In genomic region chr7:119026391-119026790, GRCh38 we compare ENCODE assay signal across 21 cellular contexts.
"Had no signal": no experiment of that assay in that cellular context is flagged by ENCODE, and none has a peak within 500 bp of the region (broad histone marks: within the 10 kb centered on the region; RNA-seq: fewer than 3 reads in every experiment).

No MANE protein-coding gene starts in this region.

- ATAC-seq: activated CD4-positive, alpha-beta T cell treated with anti-CD3 and anti-CD28 coated beads for 36 hours; activated CD8-positive, alpha-beta T cell treated with anti-CD3 and anti-CD28 coated beads for 36 hours; activated T-cell treated with anti-CD3 and anti-CD28 coated beads, Interleukin-2, amount 50 U/mL, for 72 hours; Panc1; Right ventricle myocardium inferior had no signal

- H3K4me1 Mint-ChIP-seq: activated CD4-positive, alpha-beta T cell treated with anti-CD3 and anti-CD28 coated beads for 36 hours; activated naive CD4-positive, alpha-beta T cell treated with anti-CD3 and anti-CD28 coated beads, Interleukin-2, amount 10 ng/mL, durations not matched to agents 7 days and 5 days; activated naive CD8-positive, alpha-beta T cell treated with anti-CD3 and anti-CD28 coated beads for 36 hours had no signal

- DNase-seq: activated CD4-positive, alpha-beta T cell treated with anti-CD3 and anti-CD28 coated beads for 36 hours; activated CD8-positive, alpha-beta memory T cell treated with anti-CD3 and anti-CD28 coated beads, Interleukin-2, amount 50 U/mL, for 4 hours; activated CD8-positive, alpha-beta T cell treated with anti-CD3 and anti-CD28 coated beads for 36 hours; activated gamma-delta T cell treated with Interleukin-2 at 50 U/mL for 16 hours; activated naive CD4-positive, alpha-beta T cell treated with anti-CD3 and anti-CD28 coated beads, Interleukin-2, amount 10 ng/mL, durations not matched to agents 7 days and 5 days; activated naive CD8-positive, alpha-beta T cell treated with anti-CD3 and anti-CD28 coated beads for 36 hours; activated T-cell treated with anti-CD3 and anti-CD28 coated beads, Interleukin-2, amount 50 U/mL, for 72 hours; brain microvascular endothelial cell; MM.1S; NCI-H1417; NCI-H2029 treated with DMSO at 0.1 percent for 48 hours; NCI-H526; NK-92 treated with Interleukin-12 subunit alpha and Interleukin-12 subunit beta, amount 100 ng/mL, for 24 hours; OCI-M1; RPMI8226; T-helper 1 cell; WERI-Rb-1 had no signal

- H3K36me3 ChIP-seq: brain microvascular endothelial cell, WERI-Rb-1 had no signal

- H3K27ac Mint-ChIP-seq: activated CD4-positive, alpha-beta T cell treated with anti-CD3 and anti-CD28 coated beads for 36 hours; activated CD8-positive, alpha-beta T cell treated with anti-CD3 and anti-CD28 coated beads for 36 hours; activated naive CD4-positive, alpha-beta T cell treated with anti-CD3 and anti-CD28 coated beads, Interleukin-2, amount 10 ng/mL, durations not matched to agents 7 days and 5 days; activated naive CD8-positive, alpha-beta T cell treated with anti-CD3 and anti-CD28 coated beads for 36 hours; activated T-cell treated with anti-CD3 and anti-CD28 coated beads, Interleukin-2, amount 50 U/mL, for 72 hours; activated T-helper 2 cell treated with anti-CD3 and anti-CD28 coated beads, Interferon-gamma antibody, Interleukin-2, Interleukin-4, amounts not matched to agents 10 μg/mL and 5 μg/mL and 100 μg/mL, durations not matched to agents 14 hours and 24 hours and 36 hours had no signal

- H3K27me3 ChIP-seq: brain microvascular endothelial cell had no signal

- H3K27ac ChIP-seq: brain microvascular endothelial cell, SK-N-MC, WERI-Rb-1 had no signal

- H3K27me3 Mint-ChIP-seq: activated CD4-positive, alpha-beta T cell treated with anti-CD3 and anti-CD28 coated beads for 36 hours; activated CD8-positive, alpha-beta T cell treated with anti-CD3 and anti-CD28 coated beads for 36 hours; activated naive CD4-positive, alpha-beta T cell treated with anti-CD3 and anti-CD28 coated beads, Interleukin-2, amount 10 ng/mL, durations not matched to agents 7 days and 5 days; activated naive CD8-positive, alpha-beta T cell treated with anti-CD3 and anti-CD28 coated beads for 36 hours had no signal

- H3K4me3 ChIP-seq: SK-N-MC had no signal

- H3K4me3 Mint-ChIP-seq: activated CD4-positive, alpha-beta T cell treated with anti-CD3 and anti-CD28 coated beads for 36 hours; activated CD8-positive, alpha-beta T cell treated with anti-CD3 and anti-CD28 coated beads for 36 hours; activated naive CD4-positive, alpha-beta T cell treated with anti-CD3 and anti-CD28 coated beads, Interleukin-2, amount 10 ng/mL, durations not matched to agents 7 days and 5 days; activated naive CD8-positive, alpha-beta T cell treated with anti-CD3 and anti-CD28 coated beads for 36 hours; activated T-cell treated with anti-CD3 and anti-CD28 coated beads, Interleukin-2, amount 50 U/mL, for 72 hours had no signal
